13 cellular contexts compared by ENCODE assay signal in the genomic region with DNA sequence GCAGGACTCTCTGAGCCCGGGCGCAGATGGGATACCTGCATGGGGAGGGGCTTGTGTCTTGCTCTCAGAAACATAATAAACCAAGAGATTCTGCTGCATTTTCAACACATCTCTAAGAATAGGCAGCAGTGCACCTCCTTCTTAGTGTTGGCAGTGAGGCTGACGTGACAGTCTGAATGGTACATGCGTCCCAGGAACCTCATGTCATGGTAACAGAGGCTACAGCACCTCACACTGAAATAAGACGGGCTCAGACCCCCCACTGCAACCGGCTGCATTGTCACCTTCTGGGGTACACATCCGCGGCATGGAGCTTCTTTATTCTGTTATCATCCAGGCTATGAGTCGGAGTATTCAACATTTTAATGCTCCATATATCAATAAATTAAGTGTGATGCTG.
"Had no signal": no experiment of that assay in that cellular context is flagged by ENCODE, and none has a peak within 500 bp of the region (broad histone marks: within the 10 kb centered on the region; RNA-seq: fewer than 3 reads in every experiment).

No MANE protein-coding gene starts in this region.

- H3K27ac ChIP-seq: colonic mucosa, coronary artery, dorsolateral prefrontal cortex, epithelial cell of prostate, esophagus muscularis mucosa, esophagus squamous epithelium, foreskin keratinocyte, gastrocnemius medialis, gastroesophageal sphincter, heart left ventricle, heart right ventricle had no signal

- H3K27me3 ChIP-seq: colonic mucosa, dorsolateral prefrontal cortex, esophagus muscularis mucosa, esophagus squamous epithelium, foreskin keratinocyte, gastrocnemius medialis, gastroesophageal sphincter, heart left ventricle, heart right ventricle had no signal

- H3K4me3 ChIP-seq: colonic mucosa, coronary artery, dorsolateral prefrontal cortex, esophagus muscularis mucosa, esophagus squamous epithelium, gastrocnemius medialis, gastroesophageal sphincter, heart left ventricle, heart right ventricle had no signal

- H3K9me3 ChIP-seq: colonic mucosa, esophagus muscularis mucosa, esophagus squamous epithelium, gastrocnemius medialis, gastroesophageal sphincter, heart left ventricle, heart right ventricle had no signal

- H3K36me3 ChIP-seq: colonic mucosa, esophagus muscularis mucosa, esophagus squamous epithelium, gastrocnemius medialis, gastroesophageal sphincter, heart left ventricle, heart right ventricle had no signal

- ATAC-seq: effector memory CD8-positive, alpha-beta T cell; esophagus mucosa; foreskin keratinocyte; gastrocnemius medialis; gastroesophageal sphincter; heart left ventricle; heart right ventricle had no signal
